Comparison of ENCODE assay signal across 17 cellular contexts in genomic region chr2:199798881-199799580, GRCh38. TPM values are rescaled to one million over a fixed set of nuclear protein-coding genes. Genes with fewer than 3 reads are reported as not detected.
DNase-seq lines count a peak whose midpoint lies in the region; ATAC-seq and TF ChIP-seq lines count a peak whose summit lies in the region.
"Had no signal": no experiment of that assay in that cellular context is flagged by ENCODE, and none has a peak within 500 bp of the region (broad histone marks: within the 10 kb centered on the region; RNA-seq: fewer than 3 reads in every experiment).

No MANE protein-coding gene starts in this region.

- H3K4me1 Mint-ChIP-seq in nephron (peaks cover 24% of the 10 kb centered on the region), CD14-positive monocyte (no peaks in the 10 kb centered on the region)

- peak; percentile 46 for ATAC-seq in Right ventricle myocardium inferior

- H3K36me3 Mint-ChIP-seq in nephron (ENCODE audit: low read depth) = no peaks in the 10 kb centered on the region
- H3K36me3 Mint-ChIP-seq in CD14-positive monocyte = no peaks in the 10 kb centered on the region

- H3K9me3 Mint-ChIP-seq in nephron (no peaks in the 10 kb centered on the region), CD14-positive monocyte (no peaks in the 10 kb centered on the region)

- DNase-seq in Right ventricle myocardium inferior (ENCODE audit: missing footprints) (no peak), right atrium auricular region (ENCODE audit: low spot score) (no peak), fibroblast of peridontal ligament (ENCODE audit: extremely low read depth) (peak; percentile 86), COLO668 (lab: John Stamatoyannopoulos, UW; ENCODE audit: unreplicated experiment) (no peak), CD14-positive monocyte (ENCODE audit: low spot score) (no peak), H7 (no peak), NAMALWA (ENCODE audit: low spot score) (no peak)
- DNase-seq: activated CD4-positive, CD25-positive, alpha-beta regulatory T cell; activated T-cell treated with anti-CD3 and anti-CD28 coated beads, Interleukin-2, amount 50 U/mL, for 48 hours; kidney glomerular epithelial cell; MV-4-11; tibial artery had no signal

- peaks cover 0 to 5% of the 10 kb centered on the region in 2 donors for H3K4me1 ChIP-seq in right atrium auricular region
- H3K4me1 ChIP-seq: SJSA1 had no signal

- peak overlapping the region; percentile 56 to 71 (median 68) for H3K27ac Mint-ChIP-seq in nephron
- H3K27ac Mint-ChIP-seq in CD14-positive monocyte = no peak overlapping the region

- no peak overlapping the region for H3K27ac ChIP-seq in right atrium auricular region
- H3K27ac ChIP-seq: HL-60, parathyroid adenoma, SJSA1, tibial artery had no signal

- H3K4me3 ChIP-seq in right atrium auricular region (no peak overlapping the region), H7 (ENCODE audit: insufficient read depth, low read depth, low read length) (no peak overlapping the region)
- H3K4me3 ChIP-seq: SJSA1, tibial artery had no signal

- H3K27me3 ChIP-seq in right atrium auricular region (no peaks in the 10 kb centered on the region), H7 (ENCODE audit: control insufficient read depth, insufficient read depth, low read length) (no peaks in the 10 kb centered on the region; the same call in 1 of the 2 replicates)
- H3K27me3 ChIP-seq: esophagus muscularis mucosa had no signal

- intact Hi-C loops in Right ventricle myocardium inferior (cut with DNase I) = no loop called here
- intact Hi-C loops in CD14-positive monocyte (cut with micrococcal nuclease) = no loop called here

- no peak for TF ChIP-seq CTCF in right atrium auricular region (IDR thresholded peaks at IDR 0.05)
- no peak for TF ChIP-seq CTCF in nephron (IDR thresholded peaks at IDR 0.05; ENCODE audit: unreplicated experiment in 3 of 3)
- TF ChIP-seq CTCF in CD14-positive monocyte (IDR thresholded peaks at IDR 0.05) = no peak

- no peaks in the 10 kb centered on the region for H3K9me3 ChIP-seq in right atrium auricular region
- H3K9me3 ChIP-seq: esophagus muscularis mucosa, SJSA1, tibial artery had no signal

- H3K27me3 Mint-ChIP-seq in nephron (ENCODE audit: low read depth) (no peaks in the 10 kb centered on the region), CD14-positive monocyte (ENCODE audit: low read depth in 3 of 3) (peaks cover 0 to 2% (median 0%) of the 10 kb centered on the region in 3 donors)

- H3K4me3 Mint-ChIP-seq in nephron (peak overlapping the region in 1 of 3 experiments; percentile 6), CD14-positive monocyte (no peak overlapping the region)

- H3K36me3 ChIP-seq in right atrium auricular region (no peaks in the 10 kb centered on the region), H7 (replicated peaks; ENCODE audit: control insufficient read depth, insufficient read depth, low read length) (no peaks in the 10 kb centered on the region)
- H3K36me3 ChIP-seq: esophagus muscularis mucosa, SJSA1, tibial artery had no signal

RNA-seq across cellular contexts. Expression of gene FTCDNL1, which starts 52.0 kb away (rescaled TPM):
- total RNA-seq in Right ventricle myocardium inferior (3.0 TPM), right atrium auricular region (1 to 10 TPM; 2.8 to 3.5 TPM)
- 1 to 10 TPM; 4.1 to 7.3 TPM for polyA plus RNA-seq in CD14-positive monocyte
- total RNA-seq in H7 (2014; rRNA removed; shearing (Covaris generic)) = 0.59 and 0.96 TPM in 2 replicates
- total RNA-seq: SJSA1 had no signal

Comparison
In these comparisons a context has a peak if more than half of its experiments do, and no peak if none do; other contexts are left out.
1. H3K27ac Mint-ChIP-seq: peak in nephron (3 of 3); none in CD14-positive monocyte (0 of 7).